ENCODE assay signal across 9 cellular contexts in the genomic region with DNA sequence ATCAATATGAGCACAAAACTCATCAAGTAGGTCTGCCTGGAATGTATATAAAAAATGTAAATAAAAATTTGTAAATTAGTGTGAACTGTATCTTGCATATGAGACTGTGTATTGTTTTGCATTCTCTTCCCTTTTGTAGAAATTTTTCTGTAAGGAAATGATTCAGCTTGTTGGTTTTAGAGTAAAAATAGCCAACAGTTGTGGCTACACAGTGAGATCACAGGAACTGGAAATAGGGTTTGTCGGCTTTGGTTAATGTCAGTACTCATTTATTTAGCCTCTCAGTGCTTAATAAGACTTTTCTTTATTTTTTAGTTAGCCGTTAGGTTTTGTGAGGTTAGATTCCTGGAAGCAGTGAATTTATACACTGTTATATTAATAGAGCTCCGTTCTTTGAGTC.
DNase-seq lines count a peak whose midpoint lies in the region; ATAC-seq and TF ChIP-seq lines count a peak whose summit lies in the region.
"Had no signal": no experiment of that assay in that cellular context is flagged by ENCODE, and none has a peak within 500 bp of the region (broad histone marks: within the 10 kb centered on the region; RNA-seq: fewer than 3 reads in every experiment).

No MANE protein-coding gene starts in this region.

- WGBS in H9 (ENCODE audit: extremely low coverage, insufficient read length, low lambda C conversion rate), result no CpG with 5 or more reads among the region's 3 CpGs

- H3K4me2 ChIP-seq in H9 (ENCODE audit: insufficient read depth, insufficient read length, low read length), result no peak overlapping the region

- H3K79me1 ChIP-seq in H9 (ENCODE audit: insufficient read depth, low read depth, low read length, poor library complexity, severe bottlenecking), result no peaks in the 10 kb centered on the region

- no peak overlapping the region for H4K8ac ChIP-seq in H9 (replicated peaks; ENCODE audit: insufficient read length, low read depth, low read length)

- no peak overlapping the region for H3K56ac ChIP-seq in H9 (ENCODE audit: insufficient read length, low read depth, low read length)

- no peak overlapping the region for H2BK5ac ChIP-seq in H9 (ENCODE audit: insufficient read length, low read length)

- no peaks in the 10 kb centered on the region for H3K27me3 ChIP-seq in H9 (ENCODE audit: insufficient read depth, low read length)

- CTCF ChIA-PET in activated naive CD4-positive, alpha-beta T cell treated with anti-CD3 and anti-CD28 coated beads for 36 hours (lab: Charles Lee), result interaction anchor here (0.6 kb wide), 2 partner anchors 13 to 995 kb away, joined by 3 to 4 read pairs; no protein-coding TSS in a partner anchor

- DNase-seq in GDM1 (lab: John Stamatoyannopoulos, UW), result peak; percentile 8
- peak; percentile 57 for DNase-seq in HS-5 (ENCODE audit: low read depth)
- DNase-seq in central memory CD8-positive, alpha-beta T cell (ENCODE audit: low spot score in 2 of 2), result no peak
- no peak for DNase-seq in activated naive CD4-positive, alpha-beta T cell treated with anti-CD3 and anti-CD28 coated beads for 36 hours
- no peak for DNase-seq in NCI-H2029 (lab: John Stamatoyannopoulos, UW)
- DNase-seq in H9, result no peak

- H2AFZ ChIP-seq in H9 (ENCODE audit: low read length), result no peak overlapping the region

- no peaks in the 10 kb centered on the region for H3K23me2 ChIP-seq in H9 (ENCODE audit: insufficient read length, low read depth, low read length, poor library complexity, severe bottlenecking)

- H3K27ac ChIP-seq in H9 (ENCODE audit: insufficient read length, low read depth, low read length), result no peak overlapping the region

- no peak overlapping the region for H2BK12ac ChIP-seq in H9 (ENCODE audit: insufficient read length, low read depth, low read length)

- intact Hi-C loops in activated naive CD4-positive, alpha-beta T cell treated with anti-CD3 and anti-CD28 coated beads for 36 hours (cut with micrococcal nuclease), result loop anchor here (10.0 kb wide), 1 partner anchor 367 kb away; no protein-coding TSS in a partner anchor

- H3K36me3 Mint-ChIP-seq in central memory CD8-positive, alpha-beta T cell (ENCODE audit: insufficient read depth), result peaks cover 9% of the 10 kb centered on the region
- H3K36me3 Mint-ChIP-seq in stimulated activated memory B cell treated with anti-CD40 and anti-IgM and Interleukin-4, amounts not matched to agents 10 μg/mL and 1 μg/mL and 100 μg/mL, for 72 hours, result peaks cover 17% of the 10 kb centered on the region
- H3K36me3 Mint-ChIP-seq in activated naive CD4-positive, alpha-beta T cell treated with anti-CD3 and anti-CD28 coated beads for 36 hours (ENCODE audit: low read depth), result peaks cover 8% of the 10 kb centered on the region
- H3K36me3 Mint-ChIP-seq in H9 (ENCODE audit: insufficient read depth in 1 of 3, low read depth in 3 of 3), result peaks cover 13 to 34% (median 29%) of the 10 kb centered on the region in 3 experiments

- no peak overlapping the region for H2BK15ac ChIP-seq in H9 (ENCODE audit: low read depth, low read length)

- TF ChIP-seq CTCF in H9 (conservative IDR thresholded peaks at IDR 0.05), result no peak

- no peaks in the 10 kb centered on the region for H3K9me3 Mint-ChIP-seq in central memory CD8-positive, alpha-beta T cell
- no peaks in the 10 kb centered on the region for H3K9me3 Mint-ChIP-seq in stimulated activated memory B cell treated with anti-CD40 and anti-IgM and Interleukin-4, amounts not matched to agents 10 μg/mL and 1 μg/mL and 100 μg/mL, for 72 hours
- no peaks in the 10 kb centered on the region for H3K9me3 Mint-ChIP-seq in activated naive CD4-positive, alpha-beta T cell treated with anti-CD3 and anti-CD28 coated beads for 36 hours
- H3K9me3 Mint-ChIP-seq in H9, result peaks cover 7% of the 10 kb centered on the region in 2 experiments
- H3K9me3 Mint-ChIP-seq: IgD-negative memory B cell had no signal

- no peaks in the 10 kb centered on the region for H3K4me1 ChIP-seq in H9 (ENCODE audit: insufficient read depth, low read length)

- no peak overlapping the region for H3K27ac Mint-ChIP-seq in central memory CD8-positive, alpha-beta T cell (ENCODE audit: low read depth)
- H3K27ac Mint-ChIP-seq in stimulated activated memory B cell treated with anti-CD40 and anti-IgM and Interleukin-4, amounts not matched to agents 10 μg/mL and 1 μg/mL and 100 μg/mL, for 72 hours, result no peak overlapping the region
- H3K27ac Mint-ChIP-seq in activated naive CD4-positive, alpha-beta T cell treated with anti-CD3 and anti-CD28 coated beads for 36 hours, result no peak overlapping the region
- no peak overlapping the region for H3K27ac Mint-ChIP-seq in H9
- H3K27ac Mint-ChIP-seq: IgD-negative memory B cell had no signal

- H3K9me3 ChIP-seq in H9 (ENCODE audit: control insufficient read depth, low read depth, low read length), result no peaks in the 10 kb centered on the region

- H3K23ac ChIP-seq in H9 (ENCODE audit: insufficient read length, low read depth, low read length), result no peak overlapping the region

- H2BK120ac ChIP-seq in H9 (ENCODE audit: low read depth, low read length, poor library complexity, severe bottlenecking), result no peak overlapping the region

- no peaks in the 10 kb centered on the region for H3K27me3 Mint-ChIP-seq in central memory CD8-positive, alpha-beta T cell
- no peaks in the 10 kb centered on the region for H3K27me3 Mint-ChIP-seq in stimulated activated memory B cell treated with anti-CD40 and anti-IgM and Interleukin-4, amounts not matched to agents 10 μg/mL and 1 μg/mL and 100 μg/mL, for 72 hours
- no peaks in the 10 kb centered on the region for H3K27me3 Mint-ChIP-seq in activated naive CD4-positive, alpha-beta T cell treated with anti-CD3 and anti-CD28 coated beads for 36 hours (ENCODE audit: low read depth)
- H3K27me3 Mint-ChIP-seq in H9 (ENCODE audit: low read depth), result no peaks in the 10 kb centered on the region
- H3K27me3 Mint-ChIP-seq: IgD-negative memory B cell had no signal

- no peak overlapping the region for H3K18ac ChIP-seq in H9 (ENCODE audit: insufficient read length, low read depth, low read length)

- H3K4me1 Mint-ChIP-seq in central memory CD8-positive, alpha-beta T cell, result peaks cover 18% of the 10 kb centered on the region
- H3K4me1 Mint-ChIP-seq in stimulated activated memory B cell treated with anti-CD40 and anti-IgM and Interleukin-4, amounts not matched to agents 10 μg/mL and 1 μg/mL and 100 μg/mL, for 72 hours, result peaks cover 13% of the 10 kb centered on the region
- H3K4me1 Mint-ChIP-seq in activated naive CD4-positive, alpha-beta T cell treated with anti-CD3 and anti-CD28 coated beads for 36 hours (ENCODE audit: low read depth), result peaks cover 4% of the 10 kb centered on the region
- peaks cover 2 to 3% of the 10 kb centered on the region in 2 experiments; a peak in 1 of 4 replicates for H3K4me1 Mint-ChIP-seq in H9

- peak; percentile 85 for ATAC-seq in GM21515 (IDR thresholded peaks at IDR 0.05; ENCODE audit: unreplicated experiment)
- peak; percentile 80 for ATAC-seq in central memory CD8-positive, alpha-beta T cell (replicated peaks; ENCODE audit: extremely low read depth, poor library complexity, severe bottlenecking)
- ATAC-seq in stimulated activated memory B cell treated with anti-CD40 and anti-IgM and Interleukin-4, amounts not matched to agents 10 μg/mL and 1 μg/mL and 100 μg/mL, for 72 hours, result peak; percentile 80

- no peak overlapping the region for H4K91ac ChIP-seq in H9 (ENCODE audit: insufficient read length, low read depth, low read length)

- no peak overlapping the region for H2BK20ac ChIP-seq in H9 (ENCODE audit: low read depth, low read length, poor library complexity, severe bottlenecking)

- H3K4ac ChIP-seq in H9 (ENCODE audit: low read depth, low read length), result no peak overlapping the region

- no peak overlapping the region for H3K9ac ChIP-seq in H9 (ENCODE audit: extremely low read depth, insufficient read length, low read length)

- H3K14ac ChIP-seq in H9 (ENCODE audit: insufficient read depth, low read length), result no peak overlapping the region

- no peak overlapping the region for H3T11ph ChIP-seq in H9 (ENCODE audit: low read length)

- H4K5ac ChIP-seq in H9 (ENCODE audit: insufficient read length, low read depth, low read length), result no peak overlapping the region

- H4K20me1 ChIP-seq in H9 (ENCODE audit: control insufficient read depth, insufficient read depth, insufficient read length), result no peaks in the 10 kb centered on the region

- H3K4me3 Mint-ChIP-seq in central memory CD8-positive, alpha-beta T cell, result no peak overlapping the region
- H3K4me3 Mint-ChIP-seq in stimulated activated memory B cell treated with anti-CD40 and anti-IgM and Interleukin-4, amounts not matched to agents 10 μg/mL and 1 μg/mL and 100 μg/mL, for 72 hours, result no peak overlapping the region
- H3K4me3 Mint-ChIP-seq in activated naive CD4-positive, alpha-beta T cell treated with anti-CD3 and anti-CD28 coated beads for 36 hours, result no peak overlapping the region
- H3K4me3 Mint-ChIP-seq in H9, result no peak overlapping the region

- H3K79me2 ChIP-seq in H9 (ENCODE audit: insufficient read depth, low read length), result no peaks in the 10 kb centered on the region

- no peak overlapping the region for H2AK5ac ChIP-seq in H9 (ENCODE audit: insufficient read length, low read length)

Comparison
In these comparisons a context has a peak if more than half of its experiments do, and no peak if none do; other contexts are left out.
1. DNase-seq: peak in GDM1 (single experiment) and HS-5 (single experiment); none in central memory CD8-positive, alpha-beta T cell (0 of 2), activated naive CD4-positive, alpha-beta T cell treated with anti-CD3 and anti-CD28 coated beads for 36 hours (single experiment), NCI-H2029 (single experiment) and H9 (single experiment).
2. Peak in every context shown above with its lines, with median percentiles within 50 percentile points of each other: ATAC-seq.